In genomic region chr3:159856496-159857098, GRCh38 we compare ENCODE assay signal across 12 cellular contexts. TPM values are rescaled to one million over a fixed set of nuclear protein-coding genes. Genes with fewer than 3 reads are reported as not detected.
DNase-seq lines count a peak whose midpoint lies in the region; TF ChIP-seq lines count a peak whose summit lies in the region.
"Had no signal": no experiment of that assay in that cellular context is flagged by ENCODE, and none has a peak within 500 bp of the region (broad histone marks: within the 10 kb centered on the region; RNA-seq: fewer than 3 reads in every experiment).

No MANE protein-coding gene starts in this region.

- peaks cover 28% of the 10 kb centered on the region for H3K27me3 Mint-ChIP-seq in glutamatergic neuron (ENCODE audit: unreplicated experiment)

- peaks cover 85% of the 10 kb centered on the region for H3K4me1 Mint-ChIP-seq in glutamatergic neuron (ENCODE audit: low read depth, unreplicated experiment)
- H3K4me1 Mint-ChIP-seq: CD8-positive, alpha-beta memory T cell had no signal

- H3K4me3 Mint-ChIP-seq in glutamatergic neuron (ENCODE audit: unreplicated experiment) = peak overlapping the region; percentile 63
- H3K4me3 Mint-ChIP-seq: CD8-positive, alpha-beta memory T cell; stimulated activated naive CD8-positive, alpha-beta T cell treated with anti-CD3 and anti-CD28 coated beads, Interleukin-15, Interleukin-2, amounts not matched to agents 100 ng/mL and 50 ng/mL, for 24 hours had no signal

- H3K27ac ChIP-seq in rectal smooth muscle tissue (ENCODE audit: low read depth, low read length) = peak overlapping the region; percentile 41

- no peak for TF ChIP-seq CTCF in glutamatergic neuron (IDR thresholded peaks at IDR 0.05; ENCODE audit: partially characterized antibody, unreplicated experiment)

- H3K36me3 ChIP-seq in rectal smooth muscle tissue (ENCODE audit: control insufficient read depth, insufficient read depth, low read length) = no peaks in the 10 kb centered on the region

- H3K9ac ChIP-seq in rectal smooth muscle tissue (ENCODE audit: low read length) = no peak overlapping the region

- H3K4me1 ChIP-seq in rectal smooth muscle tissue (ENCODE audit: control insufficient read depth, insufficient read depth, low read length) = peaks cover 61% of the 10 kb centered on the region

- peak; percentile 31 for DNase-seq in ELF-1 (ENCODE audit: low read depth, low spot score)
- DNase-seq in NCI-H524 treated with DMSO at 0.1 percent for 48 hours (lab: John Stamatoyannopoulos, UW) = peak; percentile 60
- DNase-seq in glutamatergic neuron = peak; percentile 78
- DNase-seq in cerebellum (ENCODE audit: low spot score) = no peak
- DNase-seq in Kasumi-1 (lab: John Stamatoyannopoulos, UW) = no peak
- DNase-seq in SHP77 (lab: John Stamatoyannopoulos, UW) = no peak
- no peak for DNase-seq in GF-D8 (lab: John Stamatoyannopoulos, UW)
- DNase-seq: CD8-positive, alpha-beta memory T cell; KG1; T1000 had no signal

- no peaks in the 10 kb centered on the region for H3K36me3 Mint-ChIP-seq in glutamatergic neuron (ENCODE audit: unreplicated experiment)
- H3K36me3 Mint-ChIP-seq: CD8-positive, alpha-beta memory T cell had no signal

- peak overlapping the region; percentile 98 for H3K27ac Mint-ChIP-seq in glutamatergic neuron (ENCODE audit: unreplicated experiment)
- H3K27ac Mint-ChIP-seq: stimulated activated naive CD8-positive, alpha-beta T cell treated with anti-CD3 and anti-CD28 coated beads, Interleukin-15, Interleukin-2, amounts not matched to agents 100 ng/mL and 50 ng/mL, for 24 hours had no signal

- no peaks in the 10 kb centered on the region for H3K27me3 ChIP-seq in rectal smooth muscle tissue (ENCODE audit: control insufficient read depth, insufficient read depth, low read length)

- H3K9me3 Mint-ChIP-seq in glutamatergic neuron (ENCODE audit: unreplicated experiment) = peaks cover 41% of the 10 kb centered on the region
- H3K9me3 Mint-ChIP-seq: CD8-positive, alpha-beta memory T cell; stimulated activated naive CD8-positive, alpha-beta T cell treated with anti-CD3 and anti-CD28 coated beads, Interleukin-15, Interleukin-2, amounts not matched to agents 100 ng/mL and 50 ng/mL, for 24 hours had no signal

- peak overlapping the region; percentile 22 for H3K4me3 ChIP-seq in rectal smooth muscle tissue (ENCODE audit: low read length)

RNA-seq across cellular contexts. Expression of gene SCHIP1, which starts 16.9 kb away (rescaled TPM):
- total RNA-seq in glutamatergic neuron (ENCODE audit: unreplicated experiment) (76.3 TPM), cerebellum (57.3 TPM)
- total RNA-seq: CD8-positive, alpha-beta memory T cell had no signal

Comparison
In these comparisons a context has a peak if more than half of its experiments do, and no peak if none do; other contexts are left out.
1. DNase-seq: peak in ELF-1 (single experiment), NCI-H524 treated with DMSO at 0.1 percent for 48 hours (single experiment) and glutamatergic neuron (single experiment); none in cerebellum (single experiment), Kasumi-1 (0 of 2), SHP77 (0 of 2) and GF-D8 (single experiment).